ENCODE assay signal across 1 cellular context in the genomic region with DNA sequence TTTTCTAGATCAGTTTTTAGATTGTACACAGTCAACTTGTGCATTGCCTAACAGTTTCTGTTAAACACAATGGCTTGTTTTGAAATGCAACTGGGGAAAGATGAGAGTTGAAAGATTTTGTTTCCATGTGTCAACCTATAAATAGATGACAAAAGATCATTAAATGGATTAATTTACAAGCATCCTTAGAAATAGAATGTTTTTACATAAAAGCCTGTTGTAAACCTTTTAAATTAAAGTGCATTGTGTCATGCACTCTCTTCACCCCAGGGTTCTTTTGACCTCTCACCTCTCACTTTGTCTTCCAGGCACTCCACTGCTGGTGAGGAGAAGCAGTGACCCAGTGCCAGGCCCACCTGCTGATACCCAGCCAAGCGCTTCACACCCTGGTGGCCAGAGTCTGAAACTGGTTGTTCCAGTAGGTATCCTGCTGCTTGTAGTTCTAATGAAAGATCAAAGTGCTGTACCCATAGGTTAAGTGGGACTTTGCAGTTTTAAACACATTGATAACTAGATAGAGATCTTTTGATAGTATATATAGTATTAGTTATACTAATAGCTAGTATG.
TF ChIP-seq lines count a peak whose summit lies in the region.

No MANE protein-coding gene starts in this region.

TF ChIP-seq in H1, 55 proteins besides CTCF, POLR2A, EP300 and RAD21 (continued from another document):
- TF ChIP-seq, protein P1, sequence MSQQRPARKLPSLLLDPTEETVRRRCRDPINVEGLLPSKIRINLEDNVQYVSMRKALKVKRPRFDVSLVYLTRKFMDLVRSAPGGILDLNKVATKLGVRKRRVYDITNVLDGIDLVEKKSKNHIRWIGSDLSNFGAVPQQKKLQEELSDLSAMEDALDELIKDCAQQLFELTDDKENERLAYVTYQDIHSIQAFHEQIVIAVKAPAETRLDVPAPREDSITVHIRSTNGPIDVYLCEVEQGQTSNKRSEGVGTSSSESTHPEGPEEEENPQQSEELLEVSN (IDR thresholded peaks at IDR 0.05) = no peak
- TF ChIP-seq, protein P2, sequence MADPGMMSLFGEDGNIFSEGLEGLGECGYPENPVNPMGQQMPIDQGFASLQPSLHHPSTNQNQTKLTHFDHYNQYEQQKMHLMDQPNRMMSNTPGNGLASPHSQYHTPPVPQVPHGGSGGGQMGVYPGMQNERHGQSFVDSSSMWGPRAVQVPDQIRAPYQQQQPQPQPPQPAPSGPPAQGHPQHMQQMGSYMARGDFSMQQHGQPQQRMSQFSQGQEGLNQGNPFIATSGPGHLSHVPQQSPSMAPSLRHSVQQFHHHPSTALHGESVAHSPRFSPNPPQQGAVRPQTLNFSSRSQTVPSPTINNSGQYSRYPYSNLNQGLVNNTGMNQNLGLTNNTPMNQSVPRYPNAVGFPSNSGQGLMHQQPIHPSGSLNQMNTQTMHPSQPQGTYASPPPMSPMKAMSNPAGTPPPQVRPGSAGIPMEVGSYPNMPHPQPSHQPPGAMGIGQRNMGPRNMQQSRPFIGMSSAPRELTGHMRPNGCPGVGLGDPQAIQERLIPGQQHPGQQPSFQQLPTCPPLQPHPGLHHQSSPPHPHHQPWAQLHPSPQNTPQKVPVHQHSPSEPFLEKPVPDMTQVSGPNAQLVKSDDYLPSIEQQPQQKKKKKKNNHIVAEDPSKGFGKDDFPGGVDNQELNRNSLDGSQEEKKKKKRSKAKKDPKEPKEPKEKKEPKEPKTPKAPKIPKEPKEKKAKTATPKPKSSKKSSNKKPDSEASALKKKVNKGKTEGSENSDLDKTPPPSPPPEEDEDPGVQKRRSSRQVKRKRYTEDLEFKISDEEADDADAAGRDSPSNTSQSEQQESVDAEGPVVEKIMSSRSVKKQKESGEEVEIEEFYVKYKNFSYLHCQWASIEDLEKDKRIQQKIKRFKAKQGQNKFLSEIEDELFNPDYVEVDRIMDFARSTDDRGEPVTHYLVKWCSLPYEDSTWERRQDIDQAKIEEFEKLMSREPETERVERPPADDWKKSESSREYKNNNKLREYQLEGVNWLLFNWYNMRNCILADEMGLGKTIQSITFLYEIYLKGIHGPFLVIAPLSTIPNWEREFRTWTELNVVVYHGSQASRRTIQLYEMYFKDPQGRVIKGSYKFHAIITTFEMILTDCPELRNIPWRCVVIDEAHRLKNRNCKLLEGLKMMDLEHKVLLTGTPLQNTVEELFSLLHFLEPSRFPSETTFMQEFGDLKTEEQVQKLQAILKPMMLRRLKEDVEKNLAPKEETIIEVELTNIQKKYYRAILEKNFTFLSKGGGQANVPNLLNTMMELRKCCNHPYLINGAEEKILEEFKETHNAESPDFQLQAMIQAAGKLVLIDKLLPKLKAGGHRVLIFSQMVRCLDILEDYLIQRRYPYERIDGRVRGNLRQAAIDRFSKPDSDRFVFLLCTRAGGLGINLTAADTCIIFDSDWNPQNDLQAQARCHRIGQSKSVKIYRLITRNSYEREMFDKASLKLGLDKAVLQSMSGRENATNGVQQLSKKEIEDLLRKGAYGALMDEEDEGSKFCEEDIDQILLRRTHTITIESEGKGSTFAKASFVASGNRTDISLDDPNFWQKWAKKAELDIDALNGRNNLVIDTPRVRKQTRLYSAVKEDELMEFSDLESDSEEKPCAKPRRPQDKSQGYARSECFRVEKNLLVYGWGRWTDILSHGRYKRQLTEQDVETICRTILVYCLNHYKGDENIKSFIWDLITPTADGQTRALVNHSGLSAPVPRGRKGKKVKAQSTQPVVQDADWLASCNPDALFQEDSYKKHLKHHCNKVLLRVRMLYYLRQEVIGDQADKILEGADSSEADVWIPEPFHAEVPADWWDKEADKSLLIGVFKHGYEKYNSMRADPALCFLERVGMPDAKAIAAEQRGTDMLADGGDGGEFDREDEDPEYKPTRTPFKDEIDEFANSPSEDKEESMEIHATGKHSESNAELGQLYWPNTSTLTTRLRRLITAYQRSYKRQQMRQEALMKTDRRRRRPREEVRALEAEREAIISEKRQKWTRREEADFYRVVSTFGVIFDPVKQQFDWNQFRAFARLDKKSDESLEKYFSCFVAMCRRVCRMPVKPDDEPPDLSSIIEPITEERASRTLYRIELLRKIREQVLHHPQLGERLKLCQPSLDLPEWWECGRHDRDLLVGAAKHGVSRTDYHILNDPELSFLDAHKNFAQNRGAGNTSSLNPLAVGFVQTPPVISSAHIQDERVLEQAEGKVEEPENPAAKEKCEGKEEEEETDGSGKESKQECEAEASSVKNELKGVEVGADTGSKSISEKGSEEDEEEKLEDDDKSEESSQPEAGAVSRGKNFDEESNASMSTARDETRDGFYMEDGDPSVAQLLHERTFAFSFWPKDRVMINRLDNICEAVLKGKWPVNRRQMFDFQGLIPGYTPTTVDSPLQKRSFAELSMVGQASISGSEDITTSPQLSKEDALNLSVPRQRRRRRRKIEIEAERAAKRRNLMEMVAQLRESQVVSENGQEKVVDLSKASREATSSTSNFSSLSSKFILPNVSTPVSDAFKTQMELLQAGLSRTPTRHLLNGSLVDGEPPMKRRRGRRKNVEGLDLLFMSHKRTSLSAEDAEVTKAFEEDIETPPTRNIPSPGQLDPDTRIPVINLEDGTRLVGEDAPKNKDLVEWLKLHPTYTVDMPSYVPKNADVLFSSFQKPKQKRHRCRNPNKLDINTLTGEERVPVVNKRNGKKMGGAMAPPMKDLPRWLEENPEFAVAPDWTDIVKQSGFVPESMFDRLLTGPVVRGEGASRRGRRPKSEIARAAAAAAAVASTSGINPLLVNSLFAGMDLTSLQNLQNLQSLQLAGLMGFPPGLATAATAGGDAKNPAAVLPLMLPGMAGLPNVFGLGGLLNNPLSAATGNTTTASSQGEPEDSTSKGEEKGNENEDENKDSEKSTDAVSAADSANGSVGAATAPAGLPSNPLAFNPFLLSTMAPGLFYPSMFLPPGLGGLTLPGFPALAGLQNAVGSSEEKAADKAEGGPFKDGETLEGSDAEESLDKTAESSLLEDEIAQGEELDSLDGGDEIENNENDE (IDR thresholded peaks at IDR 0.05; ENCODE audit: insufficient replicate concordance, low read length) = peak; percentile 72
- TF ChIP-seq SP1 (IDR thresholded peaks at IDR 0.05; ENCODE audit: low read depth, low read length) = 0 out of 2 replicates have a peak, but pooled peaks have one; percentile 64
- 0 out of 2 replicates have a peak, but pooled peaks have one; percentile 13 for TF ChIP-seq JUND (IDR thresholded peaks at IDR 0.05; ENCODE audit: low read length)
- TF ChIP-seq BRCA1 (IDR thresholded peaks at IDR 0.05; ENCODE audit: low read depth, low read length) = no peak
- peak in 1 of 2 experiments; percentile 95 for TF ChIP-seq BCL11A (IDR thresholded peaks at IDR 0.05; ENCODE audit: low read depth in 2 of 2, low read length in 2 of 2)
- TF ChIP-seq RFX5 (IDR thresholded peaks at IDR 0.05; ENCODE audit: borderline replicate concordance, low read depth, low read length) = no peak
- TF ChIP-seq HDAC2 (IDR thresholded peaks at IDR 0.05; ENCODE audit: borderline replicate concordance in 1 of 2, low read depth in 2 of 2, low read length in 2 of 2) = peak; percentile 76 to 94; a peak in 2 of 4 replicates
TF ChIP-seq in H1: peak in this region for 10.
